8 cellular contexts compared by ENCODE assay signal in genomic region chr22:41048345-41048744, GRCh38. TPM values are rescaled to one million over a fixed set of nuclear protein-coding genes. Genes with fewer than 3 reads are reported as not detected.
DNase-seq lines count a peak whose midpoint lies in the region; ATAC-seq, FAIRE-seq and TF ChIP-seq lines count a peak whose summit lies in the region.
"Not testable (repeated sequence)": the region's sequence is repeated elsewhere in the genome, so short reads cannot be mapped to it uniquely, and the experiment has no call there.

No MANE protein-coding gene starts in this region.

- not testable (repeated sequence) for FAIRE-seq in kidney (lab: Jason Lieb, UNC)

- intact Hi-C loops in Panc1 (cut with micrococcal nuclease; ENCODE audit: unreplicated experiment); breast epithelium (cut with DNase I; ENCODE audit: low total_unique reads); kidney (cut with DNase I); gastrocnemius medialis (cut with DNase I; ENCODE audit: low total_unique reads): not testable (repeated sequence)

- H3K9me3 Mint-ChIP-seq in nephron, result not testable (repeated sequence)

- H3K9me3 ChIP-seq in Panc1 (ENCODE audit: control insufficient read depth, insufficient read depth, low read depth, low read length); breast epithelium; fibroblast of lung (ENCODE audit: control insufficient read depth, insufficient read depth, low read depth, low read length); kidney (ENCODE audit: control insufficient read depth in 1 of 2, low read length in 2 of 2); gastrocnemius medialis; thoracic aorta: not testable (repeated sequence)

- H3K4me1 ChIP-seq in Panc1 (ENCODE audit: control insufficient read depth, insufficient read depth, low read length); breast epithelium; fibroblast of lung (ENCODE audit: control insufficient read depth, extremely low read depth, insufficient read depth, low read length); kidney (ENCODE audit: control insufficient read depth in 1 of 2, insufficient read depth in 1 of 2, low read depth in 1 of 2, low read length in 2 of 2); gastrocnemius medialis; thoracic aorta (ENCODE audit: control insufficient read depth in 1 of 2, low read depth in 2 of 2): not testable (repeated sequence)

- BruUV-seq in Panc1 (replicated peaks; lab: Mats Ljungman, UMichigan), result not testable (repeated sequence)

- H3K79me2 ChIP-seq in fibroblast of lung (ENCODE audit: control insufficient read depth, insufficient read depth, low read length), result not testable (repeated sequence)

- not testable (repeated sequence) for TF ChIP-seq CTCF in AG04449 (IDR thresholded peaks at IDR 0.05; ENCODE audit: insufficient read depth, low read length, missing control alignments); Panc1 (IDR thresholded peaks at IDR 0.05); breast epithelium (IDR thresholded peaks at IDR 0.05); fibroblast of lung (conservative IDR thresholded peaks at IDR 0.05 in 1 of 2, IDR thresholded peaks at IDR 0.05 in 1 of 2; ENCODE audit: low read depth in 1 of 2, low read length in 2 of 2); kidney (IDR thresholded peaks at IDR 0.05; ENCODE audit: borderline replicate concordance, extremely low read depth, insufficient read depth); nephron (IDR thresholded peaks at IDR 0.05; ENCODE audit: unreplicated experiment in 3 of 3); gastrocnemius medialis (IDR thresholded peaks at IDR 0.05 in 4 of 5, conservative IDR thresholded peaks at IDR 0.05 in 1 of 5); thoracic aorta (IDR thresholded peaks at IDR 0.05)

- peak overlapping the region; percentile 94 for H2AFZ ChIP-seq in fibroblast of lung (ENCODE audit: low read length)

- H3K27ac ChIP-seq in Panc1 (ENCODE audit: low read length), result 0 out of 2 replicates have a peak overlapping the region, but pooled peaks have one; percentile 29
- peak overlapping the region; percentile 9 to 63 for H3K27ac ChIP-seq in breast epithelium
- peak overlapping the region; percentile 2 for H3K27ac ChIP-seq in fibroblast of lung (ENCODE audit: insufficient read depth, low read length)
- not testable (repeated sequence) for H3K27ac ChIP-seq in kidney (ENCODE audit: low read depth in 2 of 2, low read length in 2 of 2); thoracic aorta
- H3K27ac ChIP-seq in gastrocnemius medialis, result peak overlapping the region; percentile 51 to 66 (median 61)

- H4K20me1 ChIP-seq in fibroblast of lung (ENCODE audit: control insufficient read depth, extremely low read depth, insufficient read depth, low read length), result not testable (repeated sequence)

- not testable (repeated sequence) for H3K36me3 Mint-ChIP-seq in nephron (ENCODE audit: low read depth)

- H3K4me3 ChIP-seq in AG04449 (ENCODE audit: low read depth, low read length) (peak overlapping the region; percentile 27), Panc1 (ENCODE audit: low read depth in 2 of 2, low read length in 2 of 2) (peak overlapping the region in 1 of 2 experiments; percentile 26; a peak in 2 of 4 replicates), breast epithelium (peak overlapping the region; percentile 26 to 53 (median 31)), fibroblast of lung (replicated peaks in 1 of 4; ENCODE audit: control extremely low read depth in 1 of 4, insufficient read depth in 1 of 4, low read depth in 3 of 4, low read length in 4 of 4) (peak overlapping the region in 2 of 4 experiments; percentile 3 to 18), kidney (ENCODE audit: low read length in 2 of 2) (peak overlapping the region; percentile 56 to 59), gastrocnemius medialis (peak overlapping the region; percentile 46 to 53 (median 50)), thoracic aorta (peak overlapping the region; percentile 67)

- H3K27me3 Mint-ChIP-seq in nephron (ENCODE audit: low read depth), result not testable (repeated sequence)

- not testable (repeated sequence) for H3K4me2 ChIP-seq in fibroblast of lung (ENCODE audit: extremely low read depth, insufficient read depth, low read length)

- CTCF ChIA-PET in AG04449 (lab: Yijun Ruan, JAX), result interaction anchor here (1.5 kb wide), 1 partner anchor 10 kb away, joined by 4 read pairs; no protein-coding TSS in a partner anchor
- CTCF ChIA-PET in Panc1 (lab: Charles Lee), result not testable (repeated sequence)

- POLR2A ChIA-PET in AG04449 (lab: Yijun Ruan, JAX), result interaction anchor here (1.0 kb wide), 1 partner anchor 27 kb away, joined by 3 read pairs; no protein-coding TSS in a partner anchor
- POLR2A ChIA-PET in Panc1 (lab: Charles Lee), result not testable (repeated sequence)

- ATAC-seq in Panc1; gastrocnemius medialis; thoracic aorta (ENCODE audit: insufficient number of reproducible peaks, low FRiP score, low read depth): not testable (repeated sequence)

- peaks cover 26% of the 10 kb centered on the region for H3K4me1 Mint-ChIP-seq in nephron

- not testable (repeated sequence) for H3K27me3 ChIP-seq in Panc1 (ENCODE audit: control insufficient read depth, insufficient read depth, low read length); breast epithelium; fibroblast of lung (ENCODE audit: control insufficient read depth, insufficient read depth, low read length); gastrocnemius medialis; thoracic aorta (replicated peaks; ENCODE audit: insufficient read depth)

- H3K27ac Mint-ChIP-seq in nephron, result peak overlapping the region; percentile 91 to 98 (median 93)

- peak overlapping the region in 2 of 3 experiments; percentile 51 to 67 for H3K4me3 Mint-ChIP-seq in nephron

- H3K36me3 ChIP-seq in Panc1 (ENCODE audit: control insufficient read depth, insufficient read depth, low read length); breast epithelium; fibroblast of lung (ENCODE audit: control insufficient read depth, insufficient read depth, low read length); kidney (ENCODE audit: control insufficient read depth in 1 of 2, insufficient read depth in 2 of 2, low read length in 2 of 2); gastrocnemius medialis; thoracic aorta: not testable (repeated sequence)

- H3K9ac ChIP-seq in fibroblast of lung (ENCODE audit: insufficient read depth, low read length); kidney (ENCODE audit: low read length in 2 of 2): not testable (repeated sequence)

- TF ChIP-seq POLR2A in breast epithelium (IDR thresholded peaks at IDR 0.05); gastrocnemius medialis (IDR thresholded peaks at IDR 0.05): not testable (repeated sequence)

- DNase-seq in AG04449 (ENCODE audit: low read depth, low spot score); Panc1 (ENCODE audit: low read depth, low spot score); breast epithelium (ENCODE audit: low spot score in 2 of 2); fibroblast of lung (ENCODE audit: low read depth in 2 of 2); gastrocnemius medialis; thoracic aorta (ENCODE audit: low spot score): not testable (repeated sequence)
- peak; percentile 4 for DNase-seq in kidney

- in situ Hi-C loops in Panc1 (cut with HindIII; ENCODE audit: low pct_unique_long_range_greater_than_20kb, low sequenced_read_pairs); gastrocnemius medialis (cut with MboI; ENCODE audit: low sequenced_read_pairs in 4 of 4): not testable (repeated sequence)

RNA-seq across cellular contexts. Expression of gene EP300, which starts 44.0 kb away (rescaled TPM):
- total RNA-seq in Panc1 (2021; ENCODE audit: unreplicated experiment) (46.8 TPM), breast epithelium (100 to 1,000 TPM in 1 of 3 donors, 10 to 100 TPM in 2; 50.5 to 118 (median 56.2) TPM), fibroblast of lung (32.9 and 41.0 TPM in 2 replicates), kidney (76.8 TPM), gastrocnemius medialis (10 to 100 TPM; 29.6 to 53.0 (median 38.0) TPM), thoracic aorta (100 to 1,000 TPM in 1 of 2 donors, 10 to 100 TPM in 1; 59.0 to 114 TPM)
- polyA plus RNA-seq in Panc1 (2012; ENCODE audit: insufficient read length), result 34.5 TPM
- polyA plus RNA-seq in fibroblast of lung (9.1 and 10.1 TPM in 2 replicates), kidney (ENCODE audit: insufficient read depth, low read depth, low replicate concordance) (4.1 TPM)
- 19.4 and 22.7 TPM in 2 replicates for polyA plus RNA-seq in fibroblast of lung (2012)
- polyA minus RNA-seq in fibroblast of lung (ENCODE audit: low replicate concordance), result 130 and 195 TPM in 2 replicates
